ENCODE assay signal across 14 cellular contexts in genomic region chr12:55937956-55938355, GRCh38. TPM values are rescaled to one million over a fixed set of nuclear protein-coding genes. Genes with fewer than 3 reads are reported as not detected.
DNase-seq lines count a peak whose midpoint lies in the region; TF ChIP-seq lines count a peak whose summit lies in the region.
"Had no signal": no experiment of that assay in that cellular context is flagged by ENCODE, and none has a peak within 500 bp of the region (broad histone marks: within the 10 kb centered on the region; RNA-seq: fewer than 3 reads in every experiment).

No MANE protein-coding gene starts in this region.

- TF ChIP-seq CTCF in mammary epithelial cell (conservative IDR thresholded peaks at IDR 0.05 in 1 of 2, IDR thresholded peaks at IDR 0.05 in 1 of 2; ENCODE audit: extremely low read depth in 1 of 2, insufficient read depth in 1 of 2, low read depth in 1 of 2, low read length in 2 of 2) (no peak), osteoblast (IDR thresholded peaks at IDR 0.05; ENCODE audit: extremely low read depth, low read depth, low read length) (no peak)

- H3K9me3 ChIP-seq in mammary epithelial cell (replicated peaks; ENCODE audit: insufficient read depth, low read length) (no peaks in the 10 kb centered on the region), osteoblast (ENCODE audit: low read depth, low read length) (no peaks in the 10 kb centered on the region)
- H3K9me3 ChIP-seq: vagina had no signal

- H2AFZ ChIP-seq in mammary epithelial cell (ENCODE audit: low read depth, low read length): no peak overlapping the region
- no peak overlapping the region for H2AFZ ChIP-seq in osteoblast (ENCODE audit: low read length)

- H3K4me1 ChIP-seq in mammary epithelial cell (ENCODE audit: insufficient read depth, low read length) (peaks cover 67% of the 10 kb centered on the region), osteoblast (ENCODE audit: insufficient read depth, low read length) (peaks cover 22% of the 10 kb centered on the region)

- BruUV-seq in mammary epithelial cell (replicated peaks; lab: Mats Ljungman, UMichigan): no TSS peak

- in situ Hi-C loops in mammary epithelial cell (cut with MboI; ENCODE audit: low sequenced_read_pairs in 2 of 2): no loop called here

- no peaks in the 10 kb centered on the region for H3K27me3 Mint-ChIP-seq in activated naive CD4-positive, alpha-beta T cell treated with anti-CD3 and anti-CD28 coated beads for 36 hours (ENCODE audit: low read depth)
- H3K27me3 Mint-ChIP-seq: stimulated activated naive CD8-positive, alpha-beta T cell treated with anti-CD3 and anti-CD28 coated beads, Interleukin-15, amount 100 ng/mL, for 72 hours had no signal

- no peak overlapping the region for H3K4me3 ChIP-seq in mammary epithelial cell (replicated peaks in 1 of 3; ENCODE audit: insufficient read depth in 1 of 3, low read depth in 2 of 3, low read length in 3 of 3)
- no peak overlapping the region for H3K4me3 ChIP-seq in osteoblast (ENCODE audit: insufficient read depth, low read length)
- H3K4me3 ChIP-seq: dorsolateral prefrontal cortex, vagina had no signal

- intact Hi-C loops in activated naive CD4-positive, alpha-beta T cell treated with anti-CD3 and anti-CD28 coated beads for 36 hours (cut with micrococcal nuclease): no loop called here
- intact Hi-C loops in mammary epithelial cell (cut with micrococcal nuclease): no loop called here

- H3K79me2 ChIP-seq in mammary epithelial cell (ENCODE audit: insufficient read depth, low read length): peaks cover 78% of the 10 kb centered on the region
- H3K79me2 ChIP-seq in osteoblast (ENCODE audit: insufficient read depth, low read length): peaks cover 7% of the 10 kb centered on the region

- peaks cover 78% of the 10 kb centered on the region for H3K36me3 Mint-ChIP-seq in activated naive CD4-positive, alpha-beta T cell treated with anti-CD3 and anti-CD28 coated beads for 36 hours (ENCODE audit: low read depth)

- H3K9me3 Mint-ChIP-seq in activated naive CD4-positive, alpha-beta T cell treated with anti-CD3 and anti-CD28 coated beads for 36 hours: no peaks in the 10 kb centered on the region
- H3K9me3 Mint-ChIP-seq: stimulated activated naive CD8-positive, alpha-beta T cell treated with anti-CD3 and anti-CD28 coated beads, Interleukin-15, amount 100 ng/mL, for 72 hours had no signal

- H3K27ac ChIP-seq in mammary epithelial cell (ENCODE audit: insufficient read depth, low read depth, low read length) (peak overlapping the region; percentile 97), osteoblast (ENCODE audit: low read depth, low read length) (no peak overlapping the region)
- H3K27ac ChIP-seq: dorsolateral prefrontal cortex, vagina had no signal

- H3K36me3 ChIP-seq in mammary epithelial cell (ENCODE audit: insufficient read depth, low read length) (peaks cover 42% of the 10 kb centered on the region), osteoblast (ENCODE audit: insufficient read depth, low read length) (peaks cover 34% of the 10 kb centered on the region)

- H3K4me2 ChIP-seq in mammary epithelial cell (ENCODE audit: insufficient read depth, low read depth, low read length) (peak overlapping the region; percentile 58), osteoblast (ENCODE audit: insufficient read depth, low read length) (no peak overlapping the region)

- dilution Hi-C loops in mammary epithelial cell (cut with HindIII; ENCODE audit: low sequenced_read_pairs): loop anchor here (10.0 kb wide), 2 partner anchors 57 to 223 kb away; partner anchors contain the start of genes BLOC1S1 and SUOX

- H3K27me3 ChIP-seq in mammary epithelial cell (ENCODE audit: insufficient read depth, low read length) (no peaks in the 10 kb centered on the region), osteoblast (ENCODE audit: insufficient read depth, low read length) (no peaks in the 10 kb centered on the region)
- H3K27me3 ChIP-seq: dorsolateral prefrontal cortex, vagina had no signal

- WGBS in mammary epithelial cell (ENCODE audit: low coverage, missing lambda C conversion rate): 0% methylated on average over 2 of the region's 2 CpGs

- DNase-seq in activated naive CD4-positive, alpha-beta T cell treated with anti-CD3 and anti-CD28 coated beads for 36 hours: no peak
- no peak for DNase-seq in activated naive CD4-positive, alpha-beta T cell (lab: John Stamatoyannopoulos, UW)
- peak; percentile 71 for DNase-seq in NCI-H226
- peak; percentile 74 for DNase-seq in mammary epithelial cell
- DNase-seq in osteoblast (ENCODE audit: insufficient read length, low spot score, missing footprints): peak; percentile 74
- no peak for DNase-seq in dedifferentiated amniotic fluid mesenchymal stem cell (ENCODE audit: extremely low spot score)
- DNase-seq in hippocampal formation (lab: John Stamatoyannopoulos, UW): no peak
- DNase-seq in SKM-1 treated with dmso at 0.1 percent for 144 hours (lab: John Stamatoyannopoulos, UW; ENCODE audit: unreplicated experiment): no peak
- DNase-seq: dorsolateral prefrontal cortex; NCI-H2081 treated with DMSO at 0.1 percent for 48 hours; NCI-H748 treated with DMSO at 0.1 percent for 48 hours; stimulated activated naive CD8-positive, alpha-beta T cell treated with anti-CD3 and anti-CD28 coated beads, Interleukin-15, amount 100 ng/mL, for 72 hours had no signal

- H4K20me1 ChIP-seq in mammary epithelial cell (ENCODE audit: insufficient read depth, low read length) (no peaks in the 10 kb centered on the region), osteoblast (ENCODE audit: insufficient read depth, low read length) (no peaks in the 10 kb centered on the region)

- CTCF ChIA-PET in activated naive CD4-positive, alpha-beta T cell treated with anti-CD3 and anti-CD28 coated beads for 36 hours (lab: Charles Lee): interaction anchor here (1.0 to 3.3 kb wide), 3 partner anchors 12 to 199 kb away, joined by 5 to 35 read pairs (median 10); no protein-coding TSS in a partner anchor
- CTCF ChIA-PET in mammary epithelial cell (lab: Charles Lee; ENCODE audit: low non-redundant PET): no interaction called here

- H3K9ac ChIP-seq in mammary epithelial cell (ENCODE audit: insufficient read depth, low read length): peak overlapping the region; percentile 70

- peak overlapping the region; percentile 74 for H3K27ac Mint-ChIP-seq in activated naive CD4-positive, alpha-beta T cell treated with anti-CD3 and anti-CD28 coated beads for 36 hours
- H3K27ac Mint-ChIP-seq: progenitor cell of endocrine pancreas had no signal

- no peak overlapping the region for H3K4me3 Mint-ChIP-seq in activated naive CD4-positive, alpha-beta T cell treated with anti-CD3 and anti-CD28 coated beads for 36 hours

- H3K4me1 Mint-ChIP-seq in activated naive CD4-positive, alpha-beta T cell treated with anti-CD3 and anti-CD28 coated beads for 36 hours (ENCODE audit: low read depth): peaks cover 85% of the 10 kb centered on the region

RNA-seq across cellular contexts. Expression of gene DGKA, which starts 7.0 kb away (rescaled TPM):
- 100 to 1,000 TPM; 285 to 331 TPM for total RNA-seq in activated naive CD4-positive, alpha-beta T cell treated with anti-CD3 and anti-CD28 coated beads for 36 hours
- total RNA-seq in mammary epithelial cell (100 to 1,000 TPM; 204 to 378 TPM), osteoblast (32.6 and 36.5 TPM in 2 replicates)
- 195 TPM for polyA plus RNA-seq in mammary epithelial cell
- polyA minus RNA-seq in mammary epithelial cell: 263 TPM

RNA-seq across cellular contexts. Expression of gene PYM1, which starts 10.3 kb away (rescaled TPM):
- 10 to 100 TPM; 18.8 to 19.3 TPM for total RNA-seq in activated naive CD4-positive, alpha-beta T cell treated with anti-CD3 and anti-CD28 coated beads for 36 hours
- total RNA-seq in mammary epithelial cell (10 to 100 TPM; 37.2 to 38.0 TPM), osteoblast (25.0 and 31.5 TPM in 2 replicates)
- 47.8 TPM for polyA plus RNA-seq in mammary epithelial cell
- polyA minus RNA-seq in mammary epithelial cell: 28.7 TPM

RNA-seq across cellular contexts. Expression of gene PMEL, which starts 27.9 kb away (rescaled TPM):
- 1 to 10 TPM; 1.2 to 1.5 TPM for total RNA-seq in activated naive CD4-positive, alpha-beta T cell treated with anti-CD3 and anti-CD28 coated beads for 36 hours
- total RNA-seq in mammary epithelial cell (1 to 10 TPM in 1 of 2 donors, under 1 TPM in 1; 0.67 to 1.9 TPM), osteoblast (0.59 and 0.72 TPM in 2 replicates)
- polyA plus RNA-seq in mammary epithelial cell: 1.4 TPM
- not detected for polyA minus RNA-seq in mammary epithelial cell

RNA-seq across cellular contexts. Expression of gene CDK2, which starts 28.7 kb away (rescaled TPM):
- 100 to 1,000 TPM; 121 to 126 TPM for total RNA-seq in activated naive CD4-positive, alpha-beta T cell treated with anti-CD3 and anti-CD28 coated beads for 36 hours
- total RNA-seq in mammary epithelial cell (10 to 100 TPM; 17.5 to 54.9 TPM), osteoblast (13.0 and 13.4 TPM in 2 replicates)
- 50.0 TPM for polyA plus RNA-seq in mammary epithelial cell
- 154 TPM for polyA minus RNA-seq in mammary epithelial cell

RNA-seq across cellular contexts. Expression of gene RAB5B, which starts 35.9 kb away (rescaled TPM):
- total RNA-seq in activated naive CD4-positive, alpha-beta T cell treated with anti-CD3 and anti-CD28 coated beads for 36 hours: 10 to 100 TPM; 33.2 to 35.7 TPM
- total RNA-seq in mammary epithelial cell (10 to 100 TPM; 79.4 to 92.5 TPM), osteoblast (82.9 and 87.5 TPM in 2 replicates)
- 87.1 TPM for polyA plus RNA-seq in mammary epithelial cell
- 153 TPM for polyA minus RNA-seq in mammary epithelial cell

Comparison
In these comparisons a context has a peak if more than half of its experiments do, and no peak if none do; other contexts are left out.
1. DNase-seq: peak in NCI-H226 (single experiment), mammary epithelial cell (single experiment) and osteoblast (single experiment); none in activated naive CD4-positive, alpha-beta T cell treated with anti-CD3 and anti-CD28 coated beads for 36 hours (single experiment), activated naive CD4-positive, alpha-beta T cell (0 of 4), dedifferentiated amniotic fluid mesenchymal stem cell (single experiment), hippocampal formation (0 of 2) and SKM-1 treated with dmso at 0.1 percent for 144 hours (single experiment).